In the genomic region with DNA sequence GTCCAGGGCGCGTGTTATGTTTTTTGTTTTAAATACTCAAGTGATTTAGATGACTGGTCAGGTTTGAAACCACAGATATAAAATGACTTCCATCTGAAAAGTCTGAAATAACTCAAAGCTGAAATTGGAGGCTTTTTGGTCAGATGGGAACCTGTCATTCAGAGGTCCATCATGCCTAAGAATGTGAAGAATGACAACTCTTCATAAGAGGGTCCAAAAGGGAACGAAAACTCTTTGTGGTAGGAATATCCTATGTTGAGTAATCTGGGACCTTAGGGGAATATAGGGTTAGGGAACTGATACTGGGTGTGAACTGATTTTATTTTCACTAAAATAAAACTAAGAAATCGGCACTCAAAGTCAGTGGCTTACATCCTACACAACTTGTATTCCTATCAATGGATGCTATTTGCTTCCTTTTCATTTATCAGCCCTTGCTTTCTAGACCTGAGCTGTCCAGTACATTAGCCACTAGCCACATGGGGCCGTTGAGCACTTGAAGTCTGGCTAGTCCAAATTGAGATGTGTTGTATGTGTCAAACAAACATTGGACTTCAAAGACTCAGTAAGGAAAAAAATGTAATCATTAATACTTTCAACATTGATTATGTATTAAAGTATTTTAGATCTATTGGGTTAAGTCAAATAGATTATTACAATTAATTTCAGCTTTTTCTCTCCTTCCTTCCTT, we compare ENCODE assay signal across 14 cellular contexts. TPM values are rescaled to one million over a fixed set of nuclear protein-coding genes. Genes with fewer than 3 reads are reported as not detected.
DNase-seq lines count a peak whose midpoint lies in the region; ATAC-seq and TF ChIP-seq lines count a peak whose summit lies in the region.
"Had no signal": no experiment of that assay in that cellular context is flagged by ENCODE, and none has a peak within 500 bp of the region (broad histone marks: within the 10 kb centered on the region; RNA-seq: fewer than 3 reads in every experiment).

No MANE protein-coding gene starts in this region.

- no peak for TF ChIP-seq CTCF in activated CD8-positive, alpha-beta T cell treated with anti-CD3 and anti-CD28 coated beads for 36 hours (IDR thresholded peaks at IDR 0.05)
- TF ChIP-seq CTCF in activated B cell treated with CpG ODN at 0.5 μM for 24 hours (IDR thresholded peaks at IDR 0.05) = no peak
- TF ChIP-seq CTCF in stomach (IDR thresholded peaks at IDR 0.05) = no peak

- no peak for TF ChIP-seq EP300 in stomach (IDR thresholded peaks at IDR 0.05)

- H3K27ac ChIP-seq in stomach = peak overlapping the region in 4 of 5 donors; percentile 84 to 90 (median 87)
- H3K27ac ChIP-seq: RWPE1, upper lobe of right lung had no signal

- H3K27me3 ChIP-seq in stomach = peaks cover 0 to 9% (median 0%) of the 10 kb centered on the region in 3 donors
- H3K27me3 ChIP-seq: upper lobe of right lung had no signal

- no peak for DNase-seq in activated CD8-positive, alpha-beta T cell treated with anti-CD3 and anti-CD28 coated beads for 36 hours
- no peak for DNase-seq in activated CD8-positive, alpha-beta T cell treated with anti-CD3 and anti-CD28 coated beads, Interleukin-2, amount 10 ng/mL, durations not matched to agents 7 days and 5 days
- no peak for DNase-seq in activated B cell treated with CpG ODN at 0.5 μM for 24 hours
- no peak for DNase-seq in stomach
- DNase-seq in GDM1 (lab: John Stamatoyannopoulos, UW) = no peak
- DNase-seq in SK-N-DZ (ENCODE audit: low spot score) = no peak
- DNase-seq in middle frontal gyrus (ENCODE audit: extremely low spot score, low spot score) = no peak
- DNase-seq: activated CD8-positive, alpha-beta memory T cell treated with anti-CD3 and anti-CD28 coated beads, Interleukin-2, amount 50 U/mL, for 4 hours; NCI-H1092 treated with DMSO at 0.1 percent for 48 hours; NCI-H510A; nucleus accumbens; upper lobe of right lung had no signal

- no peaks in the 10 kb centered on the region for H3K9me3 Mint-ChIP-seq in activated CD8-positive, alpha-beta T cell treated with anti-CD3 and anti-CD28 coated beads for 36 hours
- no peaks in the 10 kb centered on the region for H3K9me3 Mint-ChIP-seq in activated CD8-positive, alpha-beta T cell treated with anti-CD3 and anti-CD28 coated beads, Interleukin-2, amount 10 ng/mL, durations not matched to agents 7 days and 5 days (ENCODE audit: insufficient read depth)
- H3K9me3 Mint-ChIP-seq in activated B cell treated with CpG ODN at 0.5 μM for 24 hours = no peaks in the 10 kb centered on the region

- intact Hi-C loops in activated CD8-positive, alpha-beta T cell treated with anti-CD3 and anti-CD28 coated beads for 36 hours (cut with micrococcal nuclease) = no loop called here
- intact Hi-C loops in activated B cell treated with CpG ODN at 0.5 μM for 24 hours (cut with micrococcal nuclease) = loop anchor here (1.0 to 5.0 kb wide), 7 partner anchors 10 to 871 kb away; a partner anchor contains a TSS
- intact Hi-C loops in stomach (cut with DNase I; ENCODE audit: low total_unique reads) = no loop called here

- H3K4me1 Mint-ChIP-seq in activated CD8-positive, alpha-beta T cell treated with anti-CD3 and anti-CD28 coated beads for 36 hours (ENCODE audit: low read depth) = peaks cover 24% of the 10 kb centered on the region
- peaks cover 28% of the 10 kb centered on the region for H3K4me1 Mint-ChIP-seq in activated CD8-positive, alpha-beta T cell treated with anti-CD3 and anti-CD28 coated beads, Interleukin-2, amount 10 ng/mL, durations not matched to agents 7 days and 5 days (ENCODE audit: low read depth)
- H3K4me1 Mint-ChIP-seq in activated B cell treated with CpG ODN at 0.5 μM for 24 hours = peaks cover 47% of the 10 kb centered on the region

- POLR2A ChIA-PET in activated CD8-positive, alpha-beta T cell treated with anti-CD3 and anti-CD28 coated beads for 36 hours (lab: Charles Lee) = no interaction called here
- POLR2A ChIA-PET in activated CD8-positive, alpha-beta T cell treated with anti-CD3 and anti-CD28 coated beads, Interleukin-2, amount 10 ng/mL, durations not matched to agents 7 days and 5 days (lab: Charles Lee) = interaction anchor here (1.3 kb wide), 1 partner anchor 56 kb away, joined by 3 read pairs; a partner anchor contains a TSS
- POLR2A ChIA-PET in activated B cell treated with CpG ODN at 0.5 μM for 24 hours (lab: Charles Lee) = interaction anchor here (0.7 to 12.8 kb wide), 4 partner anchors 19 to 69 kb away, joined by 3 to 168 read pairs (median 66); a partner anchor contains a TSS

- peak overlapping the region; percentile 83 for H3K4me3 Mint-ChIP-seq in activated CD8-positive, alpha-beta T cell treated with anti-CD3 and anti-CD28 coated beads for 36 hours
- no peak overlapping the region for H3K4me3 Mint-ChIP-seq in activated CD8-positive, alpha-beta T cell treated with anti-CD3 and anti-CD28 coated beads, Interleukin-2, amount 10 ng/mL, durations not matched to agents 7 days and 5 days
- H3K4me3 Mint-ChIP-seq in activated B cell treated with CpG ODN at 0.5 μM for 24 hours = peak overlapping the region; percentile 66

- no peak for TF ChIP-seq POLR2A in stomach (IDR thresholded peaks at IDR 0.05)

- peaks cover 23 to 45% (median 36%) of the 10 kb centered on the region in 4 donors for H3K4me1 ChIP-seq in stomach

- peaks cover 7% of the 10 kb centered on the region for H3K36me3 Mint-ChIP-seq in activated CD8-positive, alpha-beta T cell treated with anti-CD3 and anti-CD28 coated beads for 36 hours (ENCODE audit: low read depth)
- H3K36me3 Mint-ChIP-seq in activated CD8-positive, alpha-beta T cell treated with anti-CD3 and anti-CD28 coated beads, Interleukin-2, amount 10 ng/mL, durations not matched to agents 7 days and 5 days (ENCODE audit: low read depth) = peaks cover 7% of the 10 kb centered on the region
- peaks cover 2% of the 10 kb centered on the region for H3K36me3 Mint-ChIP-seq in activated B cell treated with CpG ODN at 0.5 μM for 24 hours (ENCODE audit: low read depth)

- no peaks in the 10 kb centered on the region for H3K27me3 Mint-ChIP-seq in activated CD8-positive, alpha-beta T cell treated with anti-CD3 and anti-CD28 coated beads for 36 hours
- peaks cover 2% of the 10 kb centered on the region for H3K27me3 Mint-ChIP-seq in activated CD8-positive, alpha-beta T cell treated with anti-CD3 and anti-CD28 coated beads, Interleukin-2, amount 10 ng/mL, durations not matched to agents 7 days and 5 days (ENCODE audit: low read depth)
- no peaks in the 10 kb centered on the region for H3K27me3 Mint-ChIP-seq in activated B cell treated with CpG ODN at 0.5 μM for 24 hours

- 72 to 81% (median 76%) methylated on average over 5 of the region's 5 CpGs for WGBS in stomach, 5 donors

- H3K4me3 ChIP-seq in stomach = no peak overlapping the region
- H3K4me3 ChIP-seq: upper lobe of right lung had no signal

- ATAC-seq in activated CD8-positive, alpha-beta T cell treated with anti-CD3 and anti-CD28 coated beads for 36 hours = no peak
- ATAC-seq in activated CD8-positive, alpha-beta T cell treated with anti-CD3 and anti-CD28 coated beads, Interleukin-2, amount 10 ng/mL, durations not matched to agents 7 days and 5 days = no peak
- peak; percentile 62 for ATAC-seq in HG02852 (IDR thresholded peaks at IDR 0.05; ENCODE audit: unreplicated experiment)
- ATAC-seq in activated B cell treated with CpG ODN at 0.5 μM for 24 hours (ENCODE audit: low read depth) = peak; percentile 23
- ATAC-seq: upper lobe of right lung had no signal

- H3K27ac Mint-ChIP-seq in activated CD8-positive, alpha-beta T cell treated with anti-CD3 and anti-CD28 coated beads for 36 hours = peak overlapping the region; percentile 7
- no peak overlapping the region for H3K27ac Mint-ChIP-seq in activated CD8-positive, alpha-beta T cell treated with anti-CD3 and anti-CD28 coated beads, Interleukin-2, amount 10 ng/mL, durations not matched to agents 7 days and 5 days
- peak overlapping the region; percentile 95 for H3K27ac Mint-ChIP-seq in activated B cell treated with CpG ODN at 0.5 μM for 24 hours

- CTCF ChIA-PET in activated CD8-positive, alpha-beta T cell treated with anti-CD3 and anti-CD28 coated beads for 36 hours (lab: Charles Lee) = interaction anchor here (0.7 kb wide), 1 partner anchor 16 kb away, joined by 3 read pairs; no protein-coding TSS in a partner anchor
- CTCF ChIA-PET in activated CD8-positive, alpha-beta T cell treated with anti-CD3 and anti-CD28 coated beads, Interleukin-2, amount 10 ng/mL, durations not matched to agents 7 days and 5 days (lab: Charles Lee) = interaction anchor here (2.6 kb wide), 1 partner anchor 71 kb away, joined by 11 read pairs; no protein-coding TSS in a partner anchor
- CTCF ChIA-PET in activated B cell treated with CpG ODN at 0.5 μM for 24 hours (lab: Charles Lee) = no interaction called here

- H3K9me3 ChIP-seq in stomach = no peaks in the 10 kb centered on the region
- H3K9me3 ChIP-seq: upper lobe of right lung had no signal

- H3K36me3 ChIP-seq in stomach = no peaks in the 10 kb centered on the region
- H3K36me3 ChIP-seq: upper lobe of right lung had no signal

RNA-seq across cellular contexts. Expression of a gene that starts 56.3 kb away (rescaled TPM):
- total RNA-seq in activated CD8-positive, alpha-beta T cell treated with anti-CD3 and anti-CD28 coated beads for 36 hours = 10 to 100 TPM; 21.1 to 22.9 TPM
- 1 to 10 TPM; 3.9 to 4.1 TPM for total RNA-seq in activated CD8-positive, alpha-beta T cell treated with anti-CD3 and anti-CD28 coated beads, Interleukin-2, amount 10 ng/mL, durations not matched to agents 7 days and 5 days
- total RNA-seq in activated B cell treated with CpG ODN at 0.5 μM for 24 hours (13.8 and 15.5 TPM in 2 replicates), stomach (10 to 100 TPM; 13.0 to 49.8 (median 24.6) TPM)
- polyA plus RNA-seq in stomach = 1 to 10 TPM; 2.3 to 6.9 (median 3.4) TPM
- polyA plus RNA-seq in SK-N-DZ (2014; cell fraction: cytosol; rRNA removed) = 5.6 and 6.2 TPM in 2 replicates
- 5.9 and 15.1 TPM in 2 replicates for polyA plus RNA-seq in SK-N-DZ (2014; cell fraction: nucleus; rRNA removed)

Comparison
In these comparisons a context has a peak if more than half of its experiments do, and no peak if none do; other contexts are left out.
1. ATAC-seq: peak in HG02852 (single experiment) and activated B cell treated with CpG ODN at 0.5 μM for 24 hours (single experiment); none in activated CD8-positive, alpha-beta T cell treated with anti-CD3 and anti-CD28 coated beads for 36 hours (single experiment) and activated CD8-positive, alpha-beta T cell treated with anti-CD3 and anti-CD28 coated beads, Interleukin-2, amount 10 ng/mL, durations not matched to agents 7 days and 5 days (single experiment).